In genomic region chr1:18794561-18794960, GRCh38 we compare ENCODE assay signal across 1 cellular context.
TF ChIP-seq lines count a peak whose summit lies in the region.

No MANE protein-coding gene starts in this region.

TF ChIP-seq in H1, 55 proteins besides CTCF, POLR2A, EP300 and RAD21 (continued from another document):
- TF ChIP-seq SIX5 (IDR thresholded peaks at IDR 0.05; ENCODE audit: low read depth, low read length) = no peak
TF ChIP-seq in H1: peak in this region for 1.
